ENCODE assay signal across 8 cellular contexts in genomic region chr3:134249935-134250716, GRCh38. TPM values are rescaled to one million over a fixed set of nuclear protein-coding genes. Genes with fewer than 3 reads are reported as not detected.
DNase-seq lines count a peak whose midpoint lies in the region; ATAC-seq and TF ChIP-seq lines count a peak whose summit lies in the region.

No MANE protein-coding gene starts in this region.

- CTCF ChIA-PET in A673 (lab: Charles Lee) = interaction anchor here (1.3 kb wide), 1 partner anchor 37 kb away, joined by 6 read pairs; no protein-coding TSS in a partner anchor

- peaks cover 8% of the 10 kb centered on the region; the same call in 1 of the 2 replicates for H3F3A ChIP-seq in OCI-LY1 (ENCODE audit: insufficient read depth, low read length)

- H3K4me1 ChIP-seq in A673 (ENCODE audit: insufficient read depth, low read length, poor library complexity, severe bottlenecking) (peaks cover 9% of the 10 kb centered on the region), OCI-LY1 (ENCODE audit: insufficient read depth, low read length, severe bottlenecking) (peaks cover 12% of the 10 kb centered on the region), fibroblast of lung (ENCODE audit: control insufficient read depth, extremely low read depth, insufficient read depth, low read length) (peaks cover 2% of the 10 kb centered on the region), subcutaneous abdominal adipose tissue (ENCODE audit: control insufficient read depth in 5 of 5, insufficient read depth in 5 of 5, low read length in 5 of 5) (peaks cover 0 to 28% (median 22%) of the 10 kb centered on the region in 5 donors)

- H2AFZ ChIP-seq in OCI-LY1 (ENCODE audit: low read length) (no peak overlapping the region), fibroblast of lung (ENCODE audit: low read length) (peak overlapping the region; percentile 48)

- H3K9me3 Mint-ChIP-seq in activated T-helper 1 cell treated with anti-CD3 and anti-CD28 coated beads, Interleukin-12 subunit alpha, Interleukin-12 subunit beta, Interleukin-2, Interleukin-4 antibody, amounts not matched to agents 30 ng/mL and 10 ng/mL and 1 ng/mL, durations not matched to agents 14 hours and 24 hours and 36 hours = no peaks in the 10 kb centered on the region
- H3K9me3 Mint-ChIP-seq in natural killer cell treated with Interleukin-12 subunit alpha and Interleukin-12 subunit beta and Interleukin-15 and Interleukin-18, amount 100 ng/mL, for 72 hours = no peaks in the 10 kb centered on the region

- TF ChIP-seq CTCF in A673 (conservative IDR thresholded peaks at IDR 0.05; ENCODE audit: low read depth, low read length) (no peak), OCI-LY1 (IDR thresholded peaks at IDR 0.05; ENCODE audit: low read length) (no peak), fibroblast of lung (conservative IDR thresholded peaks at IDR 0.05 in 1 of 2, IDR thresholded peaks at IDR 0.05 in 1 of 2; ENCODE audit: low read depth in 1 of 2, low read length in 2 of 2) (no peak)

- H4K20me1 ChIP-seq in OCI-LY1 (ENCODE audit: insufficient read depth, low read length) = no peaks in the 10 kb centered on the region
- H4K20me1 ChIP-seq in fibroblast of lung (ENCODE audit: control insufficient read depth, extremely low read depth, insufficient read depth, low read length) = no peaks in the 10 kb centered on the region

- intact Hi-C loops in A673 (cut with micrococcal nuclease; ENCODE audit: unreplicated experiment) = no loop called here
- intact Hi-C loops in activated T-helper 1 cell treated with anti-CD3 and anti-CD28 coated beads, Interleukin-12 subunit alpha, Interleukin-12 subunit beta, Interleukin-2, Interleukin-4 antibody, amounts not matched to agents 30 ng/mL and 10 ng/mL and 1 ng/mL, durations not matched to agents 14 hours and 24 hours and 36 hours (cut with micrococcal nuclease) = loop anchor here (1.0 to 5.0 kb wide), 5 partner anchors 11 to 678 kb away; partner anchors contain the start of genes CDV3 and CEP63

- H3K27ac Mint-ChIP-seq in activated T-helper 1 cell treated with anti-CD3 and anti-CD28 coated beads, Interleukin-12 subunit alpha, Interleukin-12 subunit beta, Interleukin-2, Interleukin-4 antibody, amounts not matched to agents 30 ng/mL and 10 ng/mL and 1 ng/mL, durations not matched to agents 14 hours and 24 hours and 36 hours = peak overlapping the region; percentile 84
- peak overlapping the region; percentile 67 to 94 for H3K27ac Mint-ChIP-seq in natural killer cell treated with Interleukin-12 subunit alpha and Interleukin-12 subunit beta and Interleukin-15 and Interleukin-18, amount 100 ng/mL, for 72 hours

- H3K27ac ChIP-seq in A673 (ENCODE audit: low read depth, low read length, poor library complexity, severe bottlenecking) (peak overlapping the region; percentile 85), OCI-LY1 (ENCODE audit: low read depth, low read length, poor library complexity, severe bottlenecking) (no peak overlapping the region), fibroblast of lung (ENCODE audit: insufficient read depth, low read length) (peak overlapping the region; percentile 71), subcutaneous abdominal adipose tissue (ENCODE audit: low read depth, low read length) (peak overlapping the region; percentile 78)

- peaks cover 35% of the 10 kb centered on the region for H3K4me1 Mint-ChIP-seq in activated T-helper 1 cell treated with anti-CD3 and anti-CD28 coated beads, Interleukin-12 subunit alpha, Interleukin-12 subunit beta, Interleukin-2, Interleukin-4 antibody, amounts not matched to agents 30 ng/mL and 10 ng/mL and 1 ng/mL, durations not matched to agents 14 hours and 24 hours and 36 hours (ENCODE audit: low read depth)
- H3K4me1 Mint-ChIP-seq in natural killer cell treated with Interleukin-12 subunit alpha and Interleukin-12 subunit beta and Interleukin-15 and Interleukin-18, amount 100 ng/mL, for 72 hours (ENCODE audit: low read depth in 2 of 2) = peaks cover 28 to 34% of the 10 kb centered on the region in 2 donors

- peak overlapping the region; percentile 29; the same call in 1 of the 2 replicates for H3K9ac ChIP-seq in OCI-LY1 (ENCODE audit: low read length)
- H3K9ac ChIP-seq in fibroblast of lung (ENCODE audit: insufficient read depth, low read length) = peak overlapping the region; percentile 79
- peak overlapping the region; percentile 7 to 83 (median 75) for H3K9ac ChIP-seq in subcutaneous abdominal adipose tissue (ENCODE audit: low read length in 5 of 5)

- H3K27me3 ChIP-seq in A673 (replicated peaks; ENCODE audit: insufficient read depth, low read depth, low read length, poor library complexity) (no peaks in the 10 kb centered on the region), OCI-LY1 (ENCODE audit: insufficient read depth, low read length) (peaks cover 11% of the 10 kb centered on the region; the same call in 1 of the 2 replicates), fibroblast of lung (ENCODE audit: control insufficient read depth, insufficient read depth, low read length) (no peaks in the 10 kb centered on the region), subcutaneous abdominal adipose tissue (ENCODE audit: control insufficient read depth in 5 of 5, insufficient read depth in 4 of 5, low read length in 5 of 5) (no peaks in the 10 kb centered on the region)

- POLR2A ChIA-PET in A673 (lab: Charles Lee; ENCODE audit: low non-redundant PET) = no interaction called here

- peak overlapping the region; percentile 80 for H3K4me3 ChIP-seq in A673 (ENCODE audit: low read depth, low read length, poor library complexity, severe bottlenecking)
- peak overlapping the region; percentile 70 for H3K4me3 ChIP-seq in OCI-LY1 (ENCODE audit: low read depth, low read length, poor library complexity, severe bottlenecking)
- H3K4me3 ChIP-seq in fibroblast of lung (replicated peaks in 1 of 4; ENCODE audit: control extremely low read depth in 1 of 4, insufficient read depth in 1 of 4, low read depth in 3 of 4, low read length in 4 of 4) = peak overlapping the region; percentile 76 to 90 (median 82)
- peak overlapping the region; percentile 69 to 85 (median 80) for H3K4me3 ChIP-seq in subcutaneous abdominal adipose tissue (ENCODE audit: low read depth in 1 of 5, low read length in 5 of 5)

- H3K9me3 ChIP-seq in A673 (ENCODE audit: low read depth, low read length, poor library complexity, severe bottlenecking) (peaks cover 5% of the 10 kb centered on the region), OCI-LY1 (ENCODE audit: low read length) (no peaks in the 10 kb centered on the region), fibroblast of lung (ENCODE audit: control insufficient read depth, insufficient read depth, low read depth, low read length) (no peaks in the 10 kb centered on the region), subcutaneous abdominal adipose tissue (ENCODE audit: control insufficient read depth in 5 of 5, low read length in 5 of 5) (no peaks in the 10 kb centered on the region)

- no TSS peak for BruUV-seq in A673 (replicated peaks; lab: Mats Ljungman, UMichigan)

- peak overlapping the region; percentile 88 for H3K4me3 Mint-ChIP-seq in activated T-helper 1 cell treated with anti-CD3 and anti-CD28 coated beads, Interleukin-12 subunit alpha, Interleukin-12 subunit beta, Interleukin-2, Interleukin-4 antibody, amounts not matched to agents 30 ng/mL and 10 ng/mL and 1 ng/mL, durations not matched to agents 14 hours and 24 hours and 36 hours
- peak overlapping the region; percentile 94 for H3K4me3 Mint-ChIP-seq in natural killer cell treated with Interleukin-12 subunit alpha and Interleukin-12 subunit beta and Interleukin-15 and Interleukin-18, amount 100 ng/mL, for 72 hours

- ATAC-seq in GM18519 (IDR thresholded peaks at IDR 0.05; ENCODE audit: low FRiP score, unreplicated experiment) (peak; percentile 25), HG03025 (IDR thresholded peaks at IDR 0.05; ENCODE audit: low FRiP score, unreplicated experiment) (peak; percentile 55)
- ATAC-seq in natural killer cell treated with Interleukin-12 subunit alpha and Interleukin-12 subunit beta and Interleukin-15 and Interleukin-18, amount 100 ng/mL, for 72 hours = peak; percentile 76 to 80

- H3K79me2 ChIP-seq in OCI-LY1 (ENCODE audit: insufficient read depth, low read length) (no peaks in the 10 kb centered on the region), fibroblast of lung (ENCODE audit: control insufficient read depth, insufficient read depth, low read length) (peaks cover 53% of the 10 kb centered on the region)

- H3K27me3 Mint-ChIP-seq in activated T-helper 1 cell treated with anti-CD3 and anti-CD28 coated beads, Interleukin-12 subunit alpha, Interleukin-12 subunit beta, Interleukin-2, Interleukin-4 antibody, amounts not matched to agents 30 ng/mL and 10 ng/mL and 1 ng/mL, durations not matched to agents 14 hours and 24 hours and 36 hours (ENCODE audit: insufficient read depth) = peaks cover 33% of the 10 kb centered on the region
- H3K27me3 Mint-ChIP-seq in natural killer cell treated with Interleukin-12 subunit alpha and Interleukin-12 subunit beta and Interleukin-15 and Interleukin-18, amount 100 ng/mL, for 72 hours = peaks cover 9 to 16% of the 10 kb centered on the region in 2 donors

- peaks cover 5% of the 10 kb centered on the region for H3K36me3 ChIP-seq in A673 (ENCODE audit: insufficient read depth, low read length, poor library complexity, severe bottlenecking)
- no peaks in the 10 kb centered on the region for H3K36me3 ChIP-seq in OCI-LY1 (ENCODE audit: insufficient read depth, low read length)
- no peaks in the 10 kb centered on the region for H3K36me3 ChIP-seq in fibroblast of lung (ENCODE audit: control insufficient read depth, insufficient read depth, low read length)
- no peaks in the 10 kb centered on the region for H3K36me3 ChIP-seq in subcutaneous abdominal adipose tissue (ENCODE audit: control insufficient read depth in 5 of 5, insufficient read depth in 5 of 5, low read length in 5 of 5)

- H3K4me2 ChIP-seq in OCI-LY1 (ENCODE audit: low read length) (peak overlapping the region; percentile 91), fibroblast of lung (ENCODE audit: extremely low read depth, insufficient read depth, low read length) (peak overlapping the region; percentile 86)

- no peaks in the 10 kb centered on the region for H3K9me2 ChIP-seq in OCI-LY1 (ENCODE audit: low read depth, low read length)

- DNase-seq in A673 (ENCODE audit: low spot score) (peak; percentile 24), fibroblast of lung (ENCODE audit: low read depth in 2 of 2) (peak; percentile 28 to 53)
- peak; percentile 16 for DNase-seq in activated T-helper 1 cell treated with anti-CD3 and anti-CD28 coated beads, Interleukin-12 subunit alpha, Interleukin-12 subunit beta, Interleukin-2, Interleukin-4 antibody, amounts not matched to agents 30 ng/mL and 10 ng/mL and 1 ng/mL, durations not matched to agents 14 hours and 24 hours and 36 hours (ENCODE audit: low spot score)
- peak; percentile 71 for DNase-seq in natural killer cell treated with Interleukin-12 subunit alpha and Interleukin-12 subunit beta and Interleukin-15 and Interleukin-18, amount 100 ng/mL, for 72 hours (ENCODE audit: low spot score)

- peaks cover 8% of the 10 kb centered on the region for H3K36me3 Mint-ChIP-seq in activated T-helper 1 cell treated with anti-CD3 and anti-CD28 coated beads, Interleukin-12 subunit alpha, Interleukin-12 subunit beta, Interleukin-2, Interleukin-4 antibody, amounts not matched to agents 30 ng/mL and 10 ng/mL and 1 ng/mL, durations not matched to agents 14 hours and 24 hours and 36 hours (ENCODE audit: low read depth)
- H3K36me3 Mint-ChIP-seq in natural killer cell treated with Interleukin-12 subunit alpha and Interleukin-12 subunit beta and Interleukin-15 and Interleukin-18, amount 100 ng/mL, for 72 hours = no peaks in the 10 kb centered on the region

RNA-seq across cellular contexts. Expression of gene RYK, which starts 0.5 kb away (rescaled TPM):
- 47.8 and 48.9 TPM in 2 replicates for total RNA-seq in A673 (2021)
- 15.8 and 16.8 TPM in 2 replicates for total RNA-seq in activated T-helper 1 cell treated with anti-CD3 and anti-CD28 coated beads, Interleukin-12 subunit alpha, Interleukin-12 subunit beta, Interleukin-2, Interleukin-4 antibody, amounts not matched to agents 30 ng/mL and 10 ng/mL and 1 ng/mL, durations not matched to agents 14 hours and 24 hours and 36 hours
- 102 and 112 TPM in 2 replicates for total RNA-seq in fibroblast of lung
- polyA plus RNA-seq in fibroblast of lung = 40.5 and 60.6 TPM in 2 replicates
- 37.6 and 49.6 TPM in 2 replicates for polyA plus RNA-seq in fibroblast of lung (2012)
- polyA minus RNA-seq in fibroblast of lung (ENCODE audit: low replicate concordance) = 31.1 and 42.1 TPM in 2 replicates
- total RNA-seq in natural killer cell treated with Interleukin-12 subunit alpha and Interleukin-12 subunit beta and Interleukin-15 and Interleukin-18, amount 100 ng/mL, for 72 hours = 10 to 100 TPM; 20.6 to 20.8 TPM

Comparison
In these comparisons a context has a peak if more than half of its experiments do, and no peak if none do; other contexts are left out.
1. DNase-seq: peak in every context shown above with its lines; median percentile 71 in natural killer cell treated with Interleukin-12 subunit alpha and Interleukin-12 subunit beta and Interleukin-15 and Interleukin-18, amount 100 ng/mL, for 72 hours; 40 in fibroblast of lung; 24 in A673; 16 in activated T-helper 1 cell treated with anti-CD3 and anti-CD28 coated beads, Interleukin-12 subunit alpha, Interleukin-12 subunit beta, Interleukin-2, Interleukin-4 antibody, amounts not matched to agents 30 ng/mL and 10 ng/mL and 1 ng/mL, durations not matched to agents 14 hours and 24 hours and 36 hours.
2. ATAC-seq: peak in every context shown above with its lines; median percentile 78 in natural killer cell treated with Interleukin-12 subunit alpha and Interleukin-12 subunit beta and Interleukin-15 and Interleukin-18, amount 100 ng/mL, for 72 hours; 55 in HG03025; 25 in GM18519.
3. H3K9ac ChIP-seq: peak in every context shown above with its lines; median percentile 79 in fibroblast of lung; 75 in subcutaneous abdominal adipose tissue; 29 in OCI-LY1.